In the genomic region with DNA sequence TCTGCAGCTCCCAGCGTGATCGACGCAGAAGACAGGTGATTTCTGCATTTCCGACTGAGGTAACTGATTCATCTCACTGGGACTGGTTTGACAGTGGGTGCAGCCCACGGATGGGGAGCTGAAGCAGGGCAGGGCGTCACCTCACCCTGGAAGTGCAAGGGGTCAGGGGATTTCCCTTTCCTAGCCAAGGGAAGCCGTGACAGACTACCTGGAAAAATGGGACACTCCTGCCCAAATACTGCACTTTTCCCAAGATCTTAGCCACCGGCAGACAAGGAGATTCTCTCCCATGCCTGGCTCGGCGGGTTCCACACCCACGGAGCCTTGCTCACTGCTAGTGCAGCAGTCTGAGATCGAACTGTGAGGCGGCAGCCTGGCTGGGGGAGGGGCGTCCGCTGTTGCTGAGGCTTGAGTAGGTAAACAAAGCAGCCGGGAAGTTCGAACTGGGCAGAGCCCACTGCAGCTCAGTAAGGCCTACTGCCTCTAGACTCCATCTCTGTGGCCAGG, we compare ENCODE assay signal across 10 cellular contexts. TPM values are rescaled to one million over a fixed set of nuclear protein-coding genes. Genes with fewer than 3 reads are reported as not detected.
DNase-seq lines count a peak whose midpoint lies in the region; ATAC-seq, FAIRE-seq and TF ChIP-seq lines count a peak whose summit lies in the region.
"Not testable (repeated sequence)": the region's sequence is repeated elsewhere in the genome, so short reads cannot be mapped to it uniquely, and the experiment has no call there.
"Had no signal": no experiment of that assay in that cellular context is flagged by ENCODE, and none has a peak within 500 bp of the region (broad histone marks: within the 10 kb centered on the region; RNA-seq: fewer than 3 reads in every experiment).

No MANE protein-coding gene starts in this region.

- POLR2A ChIA-PET in HepG2 (lab: Yijun Ruan, JAX), result interaction anchor here (0.9 to 2.3 kb wide), 6 partner anchors 11 to 169 kb away, joined by 3 to 19 read pairs (median 4); a partner anchor contains a TSS

- H3K9ac ChIP-seq in HUES6 (ENCODE audit: low read length), result peak overlapping the region; percentile 40
- not testable (repeated sequence) for H3K9ac ChIP-seq in endodermal cell (ENCODE audit: extremely low read depth, low read length, poor library complexity, severe bottlenecking); iPS-18a (ENCODE audit: low read length)
- H3K9ac ChIP-seq in HepG2 (ENCODE audit: insufficient read depth, low read depth, low read length), result peak overlapping the region; percentile 35

- TF ChIP-seq POLR2A in HepG2 (IDR thresholded peaks at IDR 0.05; ENCODE audit: insufficient read depth in 1 of 2, low read depth in 2 of 2, low read length in 2 of 2), result not testable (repeated sequence)

- peaks cover 11% of the 10 kb centered on the region; the same call in 1 of the 2 replicates for H3K4me1 ChIP-seq in HUES6 (ENCODE audit: control insufficient read depth, insufficient read depth, low read length)
- not testable (repeated sequence) for H3K4me1 ChIP-seq in endodermal cell (ENCODE audit: control insufficient read depth, insufficient read depth, low read length); iPS-18a (ENCODE audit: control insufficient read depth, low read depth, low read length)
- peaks cover 17% of the 10 kb centered on the region for H3K4me1 ChIP-seq in HepG2 (ENCODE audit: insufficient read depth, low read length)

- H3K27ac ChIP-seq in HUES6 (ENCODE audit: low read depth, low read length); endodermal cell (ENCODE audit: low read depth, low read length); iPS-18a (ENCODE audit: low read length); HepG2 (ENCODE audit: extremely low read length, insufficient read depth, low read length): not testable (repeated sequence)

- CTCF ChIA-PET in HepG2 (lab: Yijun Ruan, JAX; ENCODE audit: low intra/inter-chr PET ratio, low total read pairs), result not testable (repeated sequence)

- not testable (repeated sequence) for H3K27ac Mint-ChIP-seq in endodermal cell

- FAIRE-seq in HepG2 (lab: Jason Lieb, UNC), result peak; percentile 49

- H3K9me3 Mint-ChIP-seq in endodermal cell, result not testable (repeated sequence)

- TF ChIP-seq RAD21 in HepG2 (CRISPR knock-in tag; IDR thresholded peaks at IDR 0.05), result not testable (repeated sequence)

- not testable (repeated sequence) for TF ChIP-seq CTCF in endodermal cell (conservative IDR thresholded peaks at IDR 0.05); HepG2 (CRISPR knock-in tag; IDR thresholded peaks at IDR 0.05)

- in situ Hi-C loops in HepG2 (cut with HindIII; ENCODE audit: extremely low pct_ligation_motif_present, low pct_unique_long_range_greater_than_20kb), result not testable (repeated sequence)

- H3K27me3 Mint-ChIP-seq in endodermal cell (ENCODE audit: insufficient read depth), result peaks cover 17% of the 10 kb centered on the region

- not testable (repeated sequence) for H3K9me3 ChIP-seq in HUES6 (ENCODE audit: control insufficient read depth, insufficient read depth, low read depth, low read length); endodermal cell (ENCODE audit: control insufficient read depth, low read length); iPS-18a (ENCODE audit: control insufficient read depth, low read depth, low read length); HepG2 (ENCODE audit: low read length)

- H3K36me3 Mint-ChIP-seq in endodermal cell (ENCODE audit: low read depth), result peaks cover 11% of the 10 kb centered on the region

- peak overlapping the region; percentile 94 for H3K4me2 ChIP-seq in HepG2 (ENCODE audit: low read depth, low read length)

- DNase-seq in ELF-1 (ENCODE audit: low read depth, low spot score) (peak; percentile 41), NCI-H510A (lab: John Stamatoyannopoulos, UW) (peak; percentile 26), endodermal cell (peak; percentile 54), HepG2 (ENCODE audit: low spot score) (peak; percentile 25), putamen (ENCODE audit: low spot score) (peak; percentile 29)

- H3K27me3 ChIP-seq in HUES6 (ENCODE audit: control insufficient read depth, insufficient read depth, low read length); endodermal cell (ENCODE audit: control insufficient read depth, insufficient read depth, low read length, poor library complexity, severe bottlenecking); iPS-18a (ENCODE audit: control insufficient read depth, insufficient read depth, low read length); HepG2 (ENCODE audit: control insufficient read depth in 1 of 2, insufficient read depth in 2 of 2, low read length in 2 of 2): not testable (repeated sequence)

- peak overlapping the region; percentile 34 for H2AFZ ChIP-seq in HepG2 (ENCODE audit: low read length)

- not testable (repeated sequence) for H3K36me3 ChIP-seq in HUES6 (ENCODE audit: control insufficient read depth, insufficient read depth, low read length); endodermal cell (ENCODE audit: control insufficient read depth, insufficient read depth, low read length); iPS-18a (ENCODE audit: control insufficient read depth, low read depth, low read length); HepG2 (replicated peaks in 1 of 2; ENCODE audit: control insufficient read depth in 1 of 2, insufficient read depth in 2 of 2, low read length in 2 of 2)

- peak; percentile 53 for ATAC-seq in HepG2

- not testable (repeated sequence) for TF ChIP-seq EP300 in HepG2 (IDR thresholded peaks at IDR 0.05; ENCODE audit: low read depth in 2 of 2, low read length in 2 of 2); HepG2 (CRISPR knock-in tag; IDR thresholded peaks at IDR 0.05; ENCODE audit: borderline replicate concordance)

- H3K4me1 Mint-ChIP-seq in endodermal cell, result not testable (repeated sequence)

- not testable (repeated sequence) for H3K79me2 ChIP-seq in HepG2 (ENCODE audit: insufficient read depth, low read length)

- H3K4me3 Mint-ChIP-seq in endodermal cell, result peak overlapping the region; percentile 21

- 64 to 71% methylated on average over 9 to 17 of the region's 17 CpGs for WGBS in endodermal cell (ENCODE audit: insufficient coverage in 1 of 2, insufficient read length in 1 of 2), 2 experiments
- WGBS in HepG2 (ENCODE audit: low lambda C conversion rate), result 16% methylated on average over 9 of the region's 17 CpGs

- BruUV-seq in HepG2 (replicated peaks; lab: Mats Ljungman, UMichigan), result not testable (repeated sequence)

- H4K20me1 ChIP-seq in HepG2 (ENCODE audit: insufficient read depth, low read length), result not testable (repeated sequence)

- peak overlapping the region; percentile 46 for H3K4me3 ChIP-seq in HUES6 (ENCODE audit: low read depth, low read length)
- not testable (repeated sequence) for H3K4me3 ChIP-seq in endodermal cell (ENCODE audit: low read length)
- peak overlapping the region; percentile 22 for H3K4me3 ChIP-seq in iPS-18a (ENCODE audit: low read length)
- peak overlapping the region; percentile 53 to 68 (median 61) for H3K4me3 ChIP-seq in HepG2 (replicated peaks in 1 of 3; ENCODE audit: insufficient read depth in 1 of 3, low read depth in 2 of 3, low read length in 3 of 3)

- intact Hi-C loops in HepG2 (cut with micrococcal nuclease; ENCODE audit: unreplicated experiment), result not testable (repeated sequence)

RNA-seq across cellular contexts. Expression of a gene that starts 10.6 kb away (rescaled TPM):
- total RNA-seq in endodermal cell (10 to 100 TPM; 11.6 to 23.2 TPM), HepG2 (2016; rRNA removed; fragmentation: Illumina TruSeq; extraction: Trizol) (44.1 and 48.2 TPM in 2 replicates)
- polyA plus RNA-seq in endodermal cell (2013, experiment 1 of 2), result 26.5 TPM
- 22.8 TPM for polyA plus RNA-seq in endodermal cell (2013, experiment 2 of 2)
- total RNA-seq in HepG2 (2016; cell fraction: cytosol; rRNA removed; fragmentation: Illumina TruSeq; extraction: Trizol; ENCODE audit: low read depth), result 20.7 and 22.2 TPM in 2 replicates
- 42.9 and 49.7 TPM in 2 replicates for total RNA-seq in HepG2 (2016; cell fraction: insoluble cytoplasmic fraction; rRNA removed; fragmentation: Illumina TruSeq; extraction: Trizol)
- 24.0 and 30.6 TPM in 2 replicates for total RNA-seq in HepG2 (2016; cell fraction: membrane; rRNA removed; fragmentation: Illumina TruSeq; extraction: Trizol)
- total RNA-seq in HepG2 (2016; cell fraction: nucleus; rRNA removed; fragmentation: Illumina TruSeq; extraction: Trizol), result 28.3 and 28.4 TPM in 2 replicates
- polyA plus RNA-seq in HepG2 (2011; rRNA removed), result 24.6 and 25.0 TPM in 2 replicates
- polyA plus RNA-seq in HepG2 (2011; cell fraction: cytosol; rRNA removed), result 21.0 and 30.0 TPM in 2 replicates
- polyA plus RNA-seq in HepG2 (2011; cell fraction: nucleus; rRNA removed), result 49.6 and 56.9 TPM in 2 replicates
- 12.6 and 13.5 TPM in 2 replicates for polyA plus RNA-seq in HepG2 (2012)
- polyA plus RNA-seq in HepG2 (2016; cell fraction: cytosol; fragmentation: Illumina TruSeq; extraction: Trizol; ENCODE audit: low read depth), result 21.7 and 25.2 TPM in 2 replicates
- polyA plus RNA-seq in HepG2 (2016; cell fraction: insoluble cytoplasmic fraction; fragmentation: Illumina TruSeq; extraction: Trizol; ENCODE audit: low read depth), result 42.5 and 45.3 TPM in 2 replicates
- polyA plus RNA-seq in HepG2 (2016; cell fraction: membrane; fragmentation: Illumina TruSeq; extraction: Trizol; ENCODE audit: low read depth), result 19.9 and 20.6 TPM in 2 replicates
- 57.4 and 58.7 TPM in 2 replicates for polyA plus RNA-seq in HepG2 (2016; cell fraction: nucleus; fragmentation: Illumina TruSeq; extraction: Trizol; ENCODE audit: insufficient read depth, low read depth)
- 28.4 and 29.9 TPM in 2 replicates for polyA minus RNA-seq in HepG2 (2011; rRNA and poly(A)+ RNA removed; ENCODE audit: low replicate concordance)
- 7.3 and 10.7 TPM in 2 replicates for polyA minus RNA-seq in HepG2 (2011; cell fraction: cytosol; rRNA and poly(A)+ RNA removed)
- 11.7 and 12.7 TPM in 2 replicates for polyA minus RNA-seq in HepG2 (2011; cell fraction: nucleus; rRNA and poly(A)+ RNA removed)

RNA-seq across cellular contexts. Expression of a gene that starts 19.1 kb away (rescaled TPM):
- total RNA-seq in endodermal cell (100 to 1,000 TPM; 109 to 131 TPM), HepG2 (2016; rRNA removed; fragmentation: Illumina TruSeq; extraction: Trizol) (182 and 254 TPM in 2 replicates)
- polyA plus RNA-seq in endodermal cell (2013, experiment 1 of 2), result 151 TPM
- polyA plus RNA-seq in endodermal cell (2013, experiment 2 of 2), result 143 TPM
- total RNA-seq in HepG2 (2016; cell fraction: cytosol; rRNA removed; fragmentation: Illumina TruSeq; extraction: Trizol; ENCODE audit: low read depth), result 45.9 and 48.0 TPM in 2 replicates
- total RNA-seq in HepG2 (2016; cell fraction: insoluble cytoplasmic fraction; rRNA removed; fragmentation: Illumina TruSeq; extraction: Trizol), result 184 and 279 TPM in 2 replicates
- total RNA-seq in HepG2 (2016; cell fraction: membrane; rRNA removed; fragmentation: Illumina TruSeq; extraction: Trizol), result 58.5 and 66.4 TPM in 2 replicates
- 61.8 and 72.9 TPM in 2 replicates for total RNA-seq in HepG2 (2016; cell fraction: nucleus; rRNA removed; fragmentation: Illumina TruSeq; extraction: Trizol)
- polyA plus RNA-seq in HepG2 (2011; rRNA removed), result 140 and 177 TPM in 2 replicates
- polyA plus RNA-seq in HepG2 (2011; cell fraction: cytosol; rRNA removed), result 101 and 135 TPM in 2 replicates
- 24.9 and 35.7 TPM in 2 replicates for polyA plus RNA-seq in HepG2 (2011; cell fraction: nucleus; rRNA removed)
- 159 and 167 TPM in 2 replicates for polyA plus RNA-seq in HepG2 (2012)
- polyA plus RNA-seq in HepG2 (2016; cell fraction: cytosol; fragmentation: Illumina TruSeq; extraction: Trizol; ENCODE audit: low read depth), result 35.5 and 45.7 TPM in 2 replicates
- polyA plus RNA-seq in HepG2 (2016; cell fraction: insoluble cytoplasmic fraction; fragmentation: Illumina TruSeq; extraction: Trizol; ENCODE audit: low read depth), result 279 and 313 TPM in 2 replicates
- 54.3 and 63.6 TPM in 2 replicates for polyA plus RNA-seq in HepG2 (2016; cell fraction: membrane; fragmentation: Illumina TruSeq; extraction: Trizol; ENCODE audit: low read depth)
- 127 TPM in 2 replicates for polyA plus RNA-seq in HepG2 (2016; cell fraction: nucleus; fragmentation: Illumina TruSeq; extraction: Trizol; ENCODE audit: insufficient read depth, low read depth)
- polyA minus RNA-seq in HepG2 (2011; rRNA and poly(A)+ RNA removed; ENCODE audit: low replicate concordance), result 17.1 and 27.0 TPM in 2 replicates
- polyA minus RNA-seq in HepG2 (2011; cell fraction: cytosol; rRNA and poly(A)+ RNA removed), result 30.5 and 35.6 TPM in 2 replicates
- 21.8 and 26.1 TPM in 2 replicates for polyA minus RNA-seq in HepG2 (2011; cell fraction: nucleus; rRNA and poly(A)+ RNA removed)

RNA-seq across cellular contexts. Expression of a gene that starts 27.9 kb away (rescaled TPM):
- total RNA-seq in endodermal cell, result under 1 TPM in 1 of 2 donors, not detected in 1; 0.73 TPM
- 0.57 TPM for polyA plus RNA-seq in endodermal cell (2013, experiment 1 of 2)
- polyA plus RNA-seq in endodermal cell (2013, experiment 2 of 2), result 0.33 TPM
- 0.20 TPM in 1 of 2 replicates, not detected in the other for total RNA-seq in HepG2 (2016; rRNA removed; fragmentation: Illumina TruSeq; extraction: Trizol)
- 0.30 TPM in 1 of 2 replicates, not detected in the other for total RNA-seq in HepG2 (2016; cell fraction: cytosol; rRNA removed; fragmentation: Illumina TruSeq; extraction: Trizol; ENCODE audit: low read depth)
- 0.27 TPM in 1 of 2 replicates, not detected in the other for total RNA-seq in HepG2 (2016; cell fraction: insoluble cytoplasmic fraction; rRNA removed; fragmentation: Illumina TruSeq; extraction: Trizol)
- not detected in 2 replicates for total RNA-seq in HepG2 (2016; cell fraction: membrane; rRNA removed; fragmentation: Illumina TruSeq; extraction: Trizol)
- total RNA-seq in HepG2 (2016; cell fraction: nucleus; rRNA removed; fragmentation: Illumina TruSeq; extraction: Trizol), result not detected in 2 replicates
- 0.12 TPM in 1 of 2 replicates, not detected in the other for polyA plus RNA-seq in HepG2 (2011; rRNA removed)
- not detected in 2 replicates for polyA plus RNA-seq in HepG2 (2011; cell fraction: cytosol; rRNA removed)
- not detected in 2 replicates for polyA plus RNA-seq in HepG2 (2011; cell fraction: nucleus; rRNA removed)
- not detected in 2 replicates for polyA plus RNA-seq in HepG2 (2012)
- polyA plus RNA-seq in HepG2 (2016; cell fraction: cytosol; fragmentation: Illumina TruSeq; extraction: Trizol; ENCODE audit: low read depth), result 0.29 TPM in 1 of 2 replicates, not detected in the other
- not detected in 2 replicates for polyA plus RNA-seq in HepG2 (2016; cell fraction: insoluble cytoplasmic fraction; fragmentation: Illumina TruSeq; extraction: Trizol; ENCODE audit: low read depth)
- not detected in 2 replicates for polyA plus RNA-seq in HepG2 (2016; cell fraction: membrane; fragmentation: Illumina TruSeq; extraction: Trizol; ENCODE audit: low read depth)
- polyA plus RNA-seq in HepG2 (2016; cell fraction: nucleus; fragmentation: Illumina TruSeq; extraction: Trizol; ENCODE audit: insufficient read depth, low read depth), result not detected in 2 replicates
- polyA minus RNA-seq in HepG2 (2011; rRNA and poly(A)+ RNA removed; ENCODE audit: low replicate concordance), result not detected in 2 replicates
- polyA minus RNA-seq in HepG2 (2011; cell fraction: cytosol; rRNA and poly(A)+ RNA removed), result not detected in 2 replicates
- polyA minus RNA-seq in HepG2 (2011; cell fraction: nucleus; rRNA and poly(A)+ RNA removed), result not detected in 2 replicates
- total RNA-seq: A673; CD4-positive, alpha-beta memory T cell had no signal
- polyA plus RNA-seq: CD14-positive monocyte; CD4-positive, alpha-beta memory T cell had no signal

RNA-seq across cellular contexts. Expression of a gene that starts 28.0 kb away (rescaled TPM):
- total RNA-seq in endodermal cell (10 to 100 TPM; 13.2 to 14.6 TPM), HepG2 (2016; rRNA removed; fragmentation: Illumina TruSeq; extraction: Trizol) (0.45 and 1.1 TPM in 2 replicates)
- 12.7 TPM for polyA plus RNA-seq in endodermal cell (2013, experiment 1 of 2)
- polyA plus RNA-seq in endodermal cell (2013, experiment 2 of 2), result 13.3 TPM
- 2.2 and 2.7 TPM in 2 replicates for total RNA-seq in HepG2 (2016; cell fraction: cytosol; rRNA removed; fragmentation: Illumina TruSeq; extraction: Trizol; ENCODE audit: low read depth)
- total RNA-seq in HepG2 (2016; cell fraction: insoluble cytoplasmic fraction; rRNA removed; fragmentation: Illumina TruSeq; extraction: Trizol), result 0.54 and 1.5 TPM in 2 replicates
- 1.1 and 1.2 TPM in 2 replicates for total RNA-seq in HepG2 (2016; cell fraction: membrane; rRNA removed; fragmentation: Illumina TruSeq; extraction: Trizol)
- 1.8 and 2.0 TPM in 2 replicates for total RNA-seq in HepG2 (2016; cell fraction: nucleus; rRNA removed; fragmentation: Illumina TruSeq; extraction: Trizol)
- 0.79 and 0.99 TPM in 2 replicates for polyA plus RNA-seq in HepG2 (2011; rRNA removed)
- polyA plus RNA-seq in HepG2 (2011; cell fraction: cytosol; rRNA removed), result 0.25 and 0.60 TPM in 2 replicates
- polyA plus RNA-seq in HepG2 (2011; cell fraction: nucleus; rRNA removed), result 0.92 and 1.5 TPM in 2 replicates
- 2.7 and 3.0 TPM in 2 replicates for polyA plus RNA-seq in HepG2 (2012)
- polyA plus RNA-seq in HepG2 (2016; cell fraction: cytosol; fragmentation: Illumina TruSeq; extraction: Trizol; ENCODE audit: low read depth), result 0.25 and 0.80 TPM in 2 replicates
- 0.59 and 0.74 TPM in 2 replicates for polyA plus RNA-seq in HepG2 (2016; cell fraction: insoluble cytoplasmic fraction; fragmentation: Illumina TruSeq; extraction: Trizol; ENCODE audit: low read depth)
- polyA plus RNA-seq in HepG2 (2016; cell fraction: membrane; fragmentation: Illumina TruSeq; extraction: Trizol; ENCODE audit: low read depth), result 0.38 TPM in 2 replicates
- polyA plus RNA-seq in HepG2 (2016; cell fraction: nucleus; fragmentation: Illumina TruSeq; extraction: Trizol; ENCODE audit: insufficient read depth, low read depth), result 1.7 and 1.9 TPM in 2 replicates
- polyA minus RNA-seq in HepG2 (2011; rRNA and poly(A)+ RNA removed; ENCODE audit: low replicate concordance), result 1.3 and 1.4 TPM in 2 replicates
- polyA minus RNA-seq in HepG2 (2011; cell fraction: cytosol; rRNA and poly(A)+ RNA removed), result 0.70 and 0.99 TPM in 2 replicates
- 1.9 and 2.2 TPM in 2 replicates for polyA minus RNA-seq in HepG2 (2011; cell fraction: nucleus; rRNA and poly(A)+ RNA removed)

RNA-seq across cellular contexts. Expression of a gene that starts 45.7 kb away (rescaled TPM):
- 10 to 100 TPM; 35.3 to 39.0 TPM for total RNA-seq in endodermal cell
- polyA plus RNA-seq in endodermal cell (2013, experiment 1 of 2), result 39.3 TPM
- polyA plus RNA-seq in endodermal cell (2013, experiment 2 of 2), result 36.3 TPM
- 35.2 and 36.8 TPM in 2 replicates for total RNA-seq in HepG2 (2016; rRNA removed; fragmentation: Illumina TruSeq; extraction: Trizol)
- total RNA-seq in HepG2 (2016; cell fraction: cytosol; rRNA removed; fragmentation: Illumina TruSeq; extraction: Trizol; ENCODE audit: low read depth), result 55.0 and 71.6 TPM in 2 replicates
- total RNA-seq in HepG2 (2016; cell fraction: insoluble cytoplasmic fraction; rRNA removed; fragmentation: Illumina TruSeq; extraction: Trizol), result 34.9 and 36.5 TPM in 2 replicates
- total RNA-seq in HepG2 (2016; cell fraction: membrane; rRNA removed; fragmentation: Illumina TruSeq; extraction: Trizol), result 58.1 and 75.9 TPM in 2 replicates
- 12.0 and 18.4 TPM in 2 replicates for total RNA-seq in HepG2 (2016; cell fraction: nucleus; rRNA removed; fragmentation: Illumina TruSeq; extraction: Trizol)
- polyA plus RNA-seq in HepG2 (2011; rRNA removed), result 96.3 and 103 TPM in 2 replicates
- 87.0 and 103 TPM in 2 replicates for polyA plus RNA-seq in HepG2 (2011; cell fraction: cytosol; rRNA removed)
- 33.1 and 49.7 TPM in 2 replicates for polyA plus RNA-seq in HepG2 (2011; cell fraction: nucleus; rRNA removed)
- polyA plus RNA-seq in HepG2 (2012), result 47.5 and 47.8 TPM in 2 replicates
- 73.6 and 97.4 TPM in 2 replicates for polyA plus RNA-seq in HepG2 (2016; cell fraction: cytosol; fragmentation: Illumina TruSeq; extraction: Trizol; ENCODE audit: low read depth)
- 41.3 and 48.9 TPM in 2 replicates for polyA plus RNA-seq in HepG2 (2016; cell fraction: insoluble cytoplasmic fraction; fragmentation: Illumina TruSeq; extraction: Trizol; ENCODE audit: low read depth)
- polyA plus RNA-seq in HepG2 (2016; cell fraction: membrane; fragmentation: Illumina TruSeq; extraction: Trizol; ENCODE audit: low read depth), result 69.3 and 86.0 TPM in 2 replicates
- polyA plus RNA-seq in HepG2 (2016; cell fraction: nucleus; fragmentation: Illumina TruSeq; extraction: Trizol; ENCODE audit: insufficient read depth, low read depth), result 29.4 and 29.5 TPM in 2 replicates
- 52.4 TPM in 1 of 2 replicates, not detected in the other for polyA minus RNA-seq in HepG2 (2011; rRNA and poly(A)+ RNA removed; ENCODE audit: low replicate concordance)
- 15.2 and 16.6 TPM in 2 replicates for polyA minus RNA-seq in HepG2 (2011; cell fraction: cytosol; rRNA and poly(A)+ RNA removed)
- polyA minus RNA-seq in HepG2 (2011; cell fraction: nucleus; rRNA and poly(A)+ RNA removed), result 10.4 and 15.9 TPM in 2 replicates
